In the genomic region with DNA sequence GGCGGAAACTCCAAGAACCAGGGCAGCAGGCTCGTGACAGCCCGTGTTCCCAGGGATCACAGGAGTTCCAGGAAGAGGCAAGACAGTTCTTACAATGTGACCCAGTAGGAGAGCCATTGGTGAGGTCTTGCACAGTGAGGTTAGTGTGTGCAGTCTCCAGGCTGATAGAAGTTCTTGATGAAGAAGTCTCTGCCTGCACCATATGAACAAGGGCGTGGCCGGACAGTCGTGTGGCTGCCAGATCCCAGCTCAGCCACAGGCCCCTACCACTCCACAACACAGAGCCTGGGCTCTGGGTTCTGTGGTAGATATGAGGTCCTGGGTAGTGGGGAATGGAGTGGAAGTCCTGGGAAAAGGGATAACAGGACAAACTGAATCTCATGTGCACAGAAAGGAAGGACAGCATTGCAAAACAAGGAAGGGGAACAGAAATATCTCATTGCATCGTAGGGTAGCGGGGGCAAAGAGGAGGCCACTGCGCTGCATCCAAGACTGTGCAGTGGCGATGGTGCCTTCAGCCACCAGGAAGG, we compare ENCODE assay signal across 8 cellular contexts.
DNase-seq lines count a peak whose midpoint lies in the region; ATAC-seq lines count a peak whose summit lies in the region.

No MANE protein-coding gene starts in this region.

- peaks cover 13% of the 10 kb centered on the region for H3K27me3 Mint-ChIP-seq in activated CD8-positive, alpha-beta memory T cell treated with anti-CD3 and anti-CD28 coated beads, Interleukin-2, amount 10 ng/mL, durations not matched to agents 7 days and 5 days
- H3K27me3 Mint-ChIP-seq in activated CD4-positive, alpha-beta T cell treated with anti-CD3 and anti-CD28 coated beads, Interleukin-2, amount 10 ng/mL, durations not matched to agents 7 days and 5 days, result peaks cover 2% of the 10 kb centered on the region
- peaks cover 3 to 9% (median 7%) of the 10 kb centered on the region in 5 donors for H3K27me3 Mint-ChIP-seq in naive thymus-derived CD8-positive, alpha-beta T cell

- peak overlapping the region; percentile 60 for H3K4me3 ChIP-seq in Jurkat, Clone E6-1 (ENCODE audit: low read length)

- H3K9me3 Mint-ChIP-seq in activated CD8-positive, alpha-beta memory T cell treated with anti-CD3 and anti-CD28 coated beads, Interleukin-2, amount 10 ng/mL, durations not matched to agents 7 days and 5 days (ENCODE audit: low read depth), result no peaks in the 10 kb centered on the region
- H3K9me3 Mint-ChIP-seq in activated CD4-positive, alpha-beta T cell treated with anti-CD3 and anti-CD28 coated beads, Interleukin-2, amount 10 ng/mL, durations not matched to agents 7 days and 5 days, result peaks cover 10% of the 10 kb centered on the region
- peaks cover 0 to 7% (median 2%) of the 10 kb centered on the region in 9 donors for H3K9me3 Mint-ChIP-seq in naive thymus-derived CD8-positive, alpha-beta T cell

- peaks cover 30% of the 10 kb centered on the region for H3K4me1 Mint-ChIP-seq in activated CD8-positive, alpha-beta memory T cell treated with anti-CD3 and anti-CD28 coated beads, Interleukin-2, amount 10 ng/mL, durations not matched to agents 7 days and 5 days
- peaks cover 41% of the 10 kb centered on the region for H3K4me1 Mint-ChIP-seq in activated CD4-positive, alpha-beta T cell treated with anti-CD3 and anti-CD28 coated beads, Interleukin-2, amount 10 ng/mL, durations not matched to agents 7 days and 5 days
- H3K4me1 Mint-ChIP-seq in naive thymus-derived CD8-positive, alpha-beta T cell, result peaks cover 29 to 42% (median 37%) of the 10 kb centered on the region in 4 donors

- H3K27ac Mint-ChIP-seq in activated CD8-positive, alpha-beta memory T cell treated with anti-CD3 and anti-CD28 coated beads, Interleukin-2, amount 10 ng/mL, durations not matched to agents 7 days and 5 days, result peak overlapping the region; percentile 91
- peak overlapping the region; percentile 95 for H3K27ac Mint-ChIP-seq in activated CD4-positive, alpha-beta T cell treated with anti-CD3 and anti-CD28 coated beads, Interleukin-2, amount 10 ng/mL, durations not matched to agents 7 days and 5 days
- peak overlapping the region; percentile 96 to 100 (median 98) for H3K27ac Mint-ChIP-seq in naive thymus-derived CD8-positive, alpha-beta T cell

- POLR2A ChIA-PET in activated CD4-positive, alpha-beta T cell treated with anti-CD3 and anti-CD28 coated beads, Interleukin-2, amount 10 ng/mL, durations not matched to agents 7 days and 5 days (lab: Charles Lee), result no interaction called here
- POLR2A ChIA-PET in naive thymus-derived CD8-positive, alpha-beta T cell (lab: Charles Lee), result interaction anchor here (2.0 to 2.7 kb wide), 2 partner anchors 65 to 151 kb away, joined by 8 to 11 read pairs; a partner anchor contains a TSS

- DNase-seq in activated CD8-positive, alpha-beta memory T cell treated with anti-CD3 and anti-CD28 coated beads, Interleukin-2, amount 10 ng/mL, durations not matched to agents 7 days and 5 days, result peak; percentile 57
- DNase-seq in activated CD8-positive, alpha-beta memory T cell treated with anti-CD3 and anti-CD28 coated beads for 24 hours, result no peak
- DNase-seq in Jurkat, Clone E6-1 (ENCODE audit: low read depth, low spot score), result no peak
- DNase-seq in activated CD4-positive, alpha-beta T cell treated with anti-CD3 and anti-CD28 coated beads, Interleukin-2, amount 10 ng/mL, durations not matched to agents 7 days and 5 days, result peak; percentile 23
- DNase-seq in fibroblast of gingiva (ENCODE audit: low read depth), result peak; percentile 26
- DNase-seq in naive thymus-derived CD8-positive, alpha-beta T cell, result peak in 2 of 10 donors; percentile 4 to 17

- H3K4me3 Mint-ChIP-seq in activated CD8-positive, alpha-beta memory T cell treated with anti-CD3 and anti-CD28 coated beads, Interleukin-2, amount 10 ng/mL, durations not matched to agents 7 days and 5 days, result peak overlapping the region; percentile 82
- peak overlapping the region; percentile 77 for H3K4me3 Mint-ChIP-seq in activated CD4-positive, alpha-beta T cell treated with anti-CD3 and anti-CD28 coated beads, Interleukin-2, amount 10 ng/mL, durations not matched to agents 7 days and 5 days
- peak overlapping the region; percentile 92 to 99 (median 97) for H3K4me3 Mint-ChIP-seq in naive thymus-derived CD8-positive, alpha-beta T cell

- H3K36me3 Mint-ChIP-seq in activated CD8-positive, alpha-beta memory T cell treated with anti-CD3 and anti-CD28 coated beads, Interleukin-2, amount 10 ng/mL, durations not matched to agents 7 days and 5 days, result peaks cover 1% of the 10 kb centered on the region
- peaks cover 2% of the 10 kb centered on the region for H3K36me3 Mint-ChIP-seq in activated CD4-positive, alpha-beta T cell treated with anti-CD3 and anti-CD28 coated beads, Interleukin-2, amount 10 ng/mL, durations not matched to agents 7 days and 5 days (ENCODE audit: low read depth)
- H3K36me3 Mint-ChIP-seq in naive thymus-derived CD8-positive, alpha-beta T cell, result peaks cover 0 to 6% (median 3%) of the 10 kb centered on the region in 3 donors

- CTCF ChIA-PET in activated CD8-positive, alpha-beta memory T cell treated with anti-CD3 and anti-CD28 coated beads, Interleukin-2, amount 10 ng/mL, durations not matched to agents 7 days and 5 days (lab: Charles Lee), result interaction anchor here (1.0 to 6.4 kb wide), 4 partner anchors 64 to 124 kb away, joined by 3 to 44 read pairs (median 5); no protein-coding TSS in a partner anchor
- CTCF ChIA-PET in activated CD4-positive, alpha-beta T cell treated with anti-CD3 and anti-CD28 coated beads, Interleukin-2, amount 10 ng/mL, durations not matched to agents 7 days and 5 days (lab: Charles Lee), result interaction anchor here (1.0 to 1.2 kb wide), 2 partner anchors 11 to 115 kb away, joined by 3 read pairs; no protein-coding TSS in a partner anchor

- ATAC-seq in activated CD8-positive, alpha-beta memory T cell treated with anti-CD3 and anti-CD28 coated beads, Interleukin-2, amount 10 ng/mL, durations not matched to agents 7 days and 5 days, result no peak
- ATAC-seq in naive thymus-derived CD8-positive, alpha-beta T cell, result no peak
- ATAC-seq in GM18502 (IDR thresholded peaks at IDR 0.05; ENCODE audit: poor library complexity, unreplicated experiment) (no peak), HG03139 (IDR thresholded peaks at IDR 0.05; ENCODE audit: unreplicated experiment) (no peak)

Comparison
In these comparisons a context has a peak if more than half of its experiments do, and no peak if none do; other contexts are left out.
1. DNase-seq: peak in activated CD8-positive, alpha-beta memory T cell treated with anti-CD3 and anti-CD28 coated beads, Interleukin-2, amount 10 ng/mL, durations not matched to agents 7 days and 5 days (single experiment), activated CD4-positive, alpha-beta T cell treated with anti-CD3 and anti-CD28 coated beads, Interleukin-2, amount 10 ng/mL, durations not matched to agents 7 days and 5 days (single experiment) and fibroblast of gingiva (single experiment); none in activated CD8-positive, alpha-beta memory T cell treated with anti-CD3 and anti-CD28 coated beads for 24 hours (single experiment) and Jurkat, Clone E6-1 (single experiment).
2. Peak in every context shown above with its lines, with median percentiles within 50 percentile points of each other: H3K27ac Mint-ChIP-seq and H3K4me3 Mint-ChIP-seq.